Comparison of ENCODE assay signal across 11 cellular contexts in the genomic region with DNA sequence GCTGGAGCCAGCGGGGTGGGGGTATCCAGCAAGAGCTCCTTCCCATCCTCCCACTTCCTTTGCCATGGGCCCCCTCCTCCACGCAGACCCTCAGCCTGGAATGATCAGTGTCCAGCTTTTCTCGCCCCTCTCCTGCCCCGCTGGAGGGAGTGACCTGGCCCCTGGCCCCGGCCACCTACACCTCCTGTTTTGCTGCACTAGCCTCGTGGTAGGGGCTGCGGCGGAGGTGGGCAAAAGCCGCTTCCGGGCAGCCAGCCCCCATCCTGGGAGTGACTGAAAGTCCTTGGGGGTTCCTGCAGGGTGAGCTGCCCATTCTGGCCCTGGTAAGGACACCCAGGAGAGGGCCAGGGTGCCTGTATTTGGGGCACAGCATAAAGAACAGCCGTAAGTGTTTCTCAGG.
DNase-seq lines count a peak whose midpoint lies in the region; ATAC-seq and TF ChIP-seq lines count a peak whose summit lies in the region.
"Had no signal": no experiment of that assay in that cellular context is flagged by ENCODE, and none has a peak within 500 bp of the region (broad histone marks: within the 10 kb centered on the region; RNA-seq: fewer than 3 reads in every experiment).

No MANE protein-coding gene starts in this region.

- H3K27me3 Mint-ChIP-seq in effector memory CD8-positive, alpha-beta T cell = no peaks in the 10 kb centered on the region
- H3K27me3 Mint-ChIP-seq in osteocyte (ENCODE audit: unreplicated experiment) = no peaks in the 10 kb centered on the region

- H3F3A ChIP-seq in OCI-LY1 (ENCODE audit: insufficient read depth, low read length) = peaks cover 14% of the 10 kb centered on the region

- H3K9me3 Mint-ChIP-seq in effector memory CD8-positive, alpha-beta T cell = no peaks in the 10 kb centered on the region
- H3K9me3 Mint-ChIP-seq in osteocyte (ENCODE audit: unreplicated experiment) = no peaks in the 10 kb centered on the region

- ATAC-seq in DND-41 (ENCODE audit: insufficient read depth, low read depth) (no peak), HG02763 (IDR thresholded peaks at IDR 0.05; ENCODE audit: unreplicated experiment) (no peak), HG02885 (IDR thresholded peaks at IDR 0.05; ENCODE audit: poor library complexity, unreplicated experiment) (no peak)
- no peak for ATAC-seq in effector memory CD8-positive, alpha-beta T cell (replicated peaks)
- ATAC-seq: HCT116 had no signal

- H2AFZ ChIP-seq in DND-41 (ENCODE audit: low read depth, low read length) = no peak overlapping the region
- no peak overlapping the region for H2AFZ ChIP-seq in OCI-LY1 (ENCODE audit: low read length)

- peak overlapping the region in 1 of 2 donors; percentile 99 for H3K27ac Mint-ChIP-seq in effector memory CD8-positive, alpha-beta T cell
- peak overlapping the region; percentile 63 for H3K27ac Mint-ChIP-seq in osteocyte (ENCODE audit: unreplicated experiment)

- H3K27ac ChIP-seq in DND-41 (ENCODE audit: low read length) = peak overlapping the region; percentile 99
- H3K27ac ChIP-seq in OCI-LY1 (ENCODE audit: low read depth, low read length, poor library complexity, severe bottlenecking) = peak overlapping the region; percentile 99

- TF ChIP-seq CTCF in DND-41 (IDR thresholded peaks at IDR 0.05; ENCODE audit: borderline replicate concordance, extremely low read depth, low read length, poor library complexity, severe bottlenecking) = no peak
- TF ChIP-seq CTCF in OCI-LY1 (IDR thresholded peaks at IDR 0.05; ENCODE audit: low read length) = no peak
- no peak for TF ChIP-seq CTCF in osteocyte (IDR thresholded peaks at IDR 0.05)

- peak overlapping the region; percentile 37 to 75 for H3K4me3 Mint-ChIP-seq in effector memory CD8-positive, alpha-beta T cell
- peak overlapping the region; percentile 32 for H3K4me3 Mint-ChIP-seq in osteocyte (ENCODE audit: unreplicated experiment)

- H4K20me1 ChIP-seq in DND-41 (ENCODE audit: insufficient read depth, low read length) (no peaks in the 10 kb centered on the region), OCI-LY1 (ENCODE audit: insufficient read depth, low read length) (no peaks in the 10 kb centered on the region)

- H3K4me2 ChIP-seq in DND-41 (ENCODE audit: insufficient read depth, low read length) (no peak overlapping the region), OCI-LY1 (ENCODE audit: low read length) (peak overlapping the region; percentile 93)

- H3K36me3 ChIP-seq in DND-41 (ENCODE audit: insufficient read depth, low read length) (peaks cover 34% of the 10 kb centered on the region), OCI-LY1 (ENCODE audit: insufficient read depth, low read length) (no peaks in the 10 kb centered on the region; the same call in 1 of the 2 replicates)

- peaks cover 53 to 70% of the 10 kb centered on the region in 2 donors for H3K4me1 Mint-ChIP-seq in effector memory CD8-positive, alpha-beta T cell (ENCODE audit: low read depth in 2 of 2)
- H3K4me1 Mint-ChIP-seq in osteocyte (ENCODE audit: unreplicated experiment) = peaks cover 95% of the 10 kb centered on the region

- DNase-seq in DND-41 (no peak), osteocyte (ENCODE audit: extremely low spot score, unreplicated experiment) (no peak), SKM-1 (lab: John Stamatoyannopoulos, UW; ENCODE audit: unreplicated experiment) (no peak), EL (no peak)
- no peak for DNase-seq in effector memory CD8-positive, alpha-beta T cell
- DNase-seq: activated CD4-positive, CD25-positive, alpha-beta regulatory T cell; NCI-H1417 treated with DMSO at 0.1 percent for 48 hours had no signal

- no peak overlapping the region for H3K4me3 ChIP-seq in DND-41 (ENCODE audit: low read depth in 1 of 2, low read length in 2 of 2)
- peak overlapping the region; percentile 65 for H3K4me3 ChIP-seq in OCI-LY1 (ENCODE audit: low read depth, low read length, poor library complexity, severe bottlenecking)

- no peaks in the 10 kb centered on the region for H3K9me2 ChIP-seq in OCI-LY1 (ENCODE audit: low read depth, low read length)

- H3K4me1 ChIP-seq in DND-41 (ENCODE audit: insufficient read depth, low read length) (peaks cover 96% of the 10 kb centered on the region), OCI-LY1 (ENCODE audit: insufficient read depth, low read length, severe bottlenecking) (peaks cover 100% of the 10 kb centered on the region)

- peak overlapping the region; percentile 66 for H3K9ac ChIP-seq in DND-41 (ENCODE audit: low read depth, low read length)
- H3K9ac ChIP-seq in OCI-LY1 (ENCODE audit: low read length) = peak overlapping the region; percentile 93

- peaks cover 24% of the 10 kb centered on the region for H3K36me3 Mint-ChIP-seq in effector memory CD8-positive, alpha-beta T cell (ENCODE audit: insufficient read depth)
- peaks cover 3% of the 10 kb centered on the region for H3K36me3 Mint-ChIP-seq in osteocyte (ENCODE audit: unreplicated experiment)

- H3K27me3 ChIP-seq in DND-41 (ENCODE audit: insufficient read depth, low read length, poor library complexity) = no peaks in the 10 kb centered on the region
- H3K27me3 ChIP-seq in OCI-LY1 (ENCODE audit: insufficient read depth, low read length) = no peaks in the 10 kb centered on the region

- H3K9me3 ChIP-seq in DND-41 (ENCODE audit: insufficient read depth, low read length, severe bottlenecking) = no peaks in the 10 kb centered on the region
- no peaks in the 10 kb centered on the region for H3K9me3 ChIP-seq in OCI-LY1 (ENCODE audit: low read length)

- peaks cover 84% of the 10 kb centered on the region for H3K79me2 ChIP-seq in DND-41 (ENCODE audit: insufficient read depth, low read length)
- 0 out of 2 replicates have a peak, but pooled peaks cover 8% of the 10 kb centered on the region for H3K79me2 ChIP-seq in OCI-LY1 (ENCODE audit: insufficient read depth, low read length)
